30 cellular contexts compared by ENCODE assay signal in the genomic region with DNA sequence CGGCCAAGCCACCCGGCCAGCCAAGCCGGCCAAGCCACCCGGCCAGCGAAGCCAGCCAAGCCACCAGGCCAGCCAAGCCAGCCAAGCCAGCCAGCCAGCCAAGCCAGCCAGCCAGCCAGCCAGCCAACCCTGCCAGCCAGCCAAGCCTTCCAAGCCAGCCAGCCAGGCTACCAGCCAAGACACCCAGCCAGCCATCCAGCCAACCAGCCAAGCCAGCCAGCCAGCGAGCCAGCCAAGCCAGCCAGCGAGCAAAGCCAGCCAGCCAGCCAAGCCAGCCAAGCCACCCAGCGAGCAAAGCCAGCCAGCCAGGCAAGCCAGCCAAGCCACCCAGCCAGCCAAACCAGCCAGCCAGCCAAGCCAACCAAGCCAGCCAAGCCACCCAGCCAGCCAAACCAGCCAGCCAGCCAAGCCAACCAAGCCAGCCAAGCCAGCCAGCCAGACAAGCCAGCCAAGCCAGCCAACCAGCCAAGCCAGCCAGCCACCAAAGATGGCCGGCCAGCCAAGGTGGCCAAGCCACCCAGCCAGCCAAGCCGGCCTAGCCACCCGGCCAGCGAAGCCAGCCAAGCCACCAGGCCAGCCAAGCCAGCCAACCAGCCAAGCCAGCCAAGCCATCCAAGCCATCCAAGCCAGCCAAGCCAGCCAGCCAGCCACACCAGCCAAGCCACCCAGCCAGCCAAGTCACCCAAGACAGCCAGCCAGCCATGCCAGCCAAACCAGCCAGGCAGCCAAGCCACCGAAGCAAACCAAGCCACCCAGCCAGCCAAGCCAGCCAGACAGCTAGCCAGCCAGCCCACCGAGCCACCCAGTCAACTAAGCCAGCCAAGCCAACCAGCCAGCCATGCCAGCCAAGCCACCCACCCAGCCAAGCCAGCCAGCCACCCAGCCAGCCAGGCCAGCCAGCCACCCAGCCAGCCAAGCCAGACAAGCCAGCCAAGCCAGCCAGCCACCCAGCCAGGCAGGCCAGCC. TPM values are rescaled to one million over a fixed set of nuclear protein-coding genes. Genes with fewer than 3 reads are reported as not detected.
"Had no signal": no experiment of that assay in that cellular context is flagged by ENCODE, and none has a peak within 500 bp of the region (broad histone marks: within the 10 kb centered on the region; RNA-seq: fewer than 3 reads in every experiment).

No MANE protein-coding gene starts in this region.

- H3K9me3 Mint-ChIP-seq: activated B cell treated with CpG ODN at 0.5 μM for 24 hours, IgD-negative memory B cell, T-cell had no signal

- ATAC-seq: T-cell had no signal

- H3K4me2 ChIP-seq: KMS-11 had no signal

- H3K4me3 Mint-ChIP-seq: activated B cell treated with CpG ODN at 0.5 μM for 24 hours; activated CD4-positive, alpha-beta memory T cell treated with anti-CD3 and anti-CD28 coated beads, Interleukin-2, amount 10 ng/mL, durations not matched to agents 7 days and 5 days; activated naive CD4-positive, alpha-beta T cell treated with anti-CD3 and anti-CD28 coated beads for 36 hours; activated naive CD8-positive, alpha-beta T cell; brain; IgD-negative memory B cell; T-cell had no signal

- H3K36me3 ChIP-seq: Peyer's patch had no signal

- H3K9ac ChIP-seq: KMS-11 had no signal

- H3K27ac Mint-ChIP-seq: activated B cell treated with CpG ODN at 0.5 μM for 24 hours; activated CD4-positive, alpha-beta memory T cell treated with anti-CD3 and anti-CD28 coated beads, Interleukin-2, amount 10 ng/mL, durations not matched to agents 7 days and 5 days; activated naive CD4-positive, alpha-beta T cell treated with anti-CD3 and anti-CD28 coated beads for 36 hours; activated naive CD8-positive, alpha-beta T cell; brain; IgD-negative memory B cell; T-cell had no signal

- H3K27me3 ChIP-seq: Peyer's patch had no signal

- H3K4me1 Mint-ChIP-seq: activated B cell treated with CpG ODN at 0.5 μM for 24 hours; activated CD4-positive, alpha-beta memory T cell treated with anti-CD3 and anti-CD28 coated beads, Interleukin-2, amount 10 ng/mL, durations not matched to agents 7 days and 5 days; brain; IgD-negative memory B cell; T-cell had no signal

- FAIRE-seq: astrocyte, TTC549 had no signal

- H3K36me3 Mint-ChIP-seq: activated naive CD8-positive, alpha-beta T cell; brain; IgD-negative memory B cell; T-cell had no signal

- H3K27ac ChIP-seq: KMS-11, Peyer's patch, RWPE1, SK-N-MC had no signal

- H3K9me3 ChIP-seq: Peyer's patch had no signal

- DNase-seq: activated B cell treated with CpG ODN at 0.5 μM for 24 hours; activated CD4-positive, alpha-beta memory T cell treated with anti-CD3 and anti-CD28 coated beads, Interleukin-2, amount 10 ng/mL, durations not matched to agents 7 days and 5 days; activated CD4-positive, alpha-beta T cell treated with anti-CD3 and anti-CD28 coated beads for 1 hour; activated CD4-positive, alpha-beta T cell treated with anti-CD3 and anti-CD28 coated beads, Interleukin-2, amount 50 U/mL, for 1 hour; activated naive CD4-positive, alpha-beta T cell treated with anti-CD3 and anti-CD28 coated beads for 36 hours; activated T-cell treated with anti-CD3 and anti-CD28 coated beads for 4 hours; NCI-H1092; NCI-H1417; NCI-H2029; NCI-H2107; NCI-H2171 treated with DMSO at 0.1 percent for 48 hours; NCI-H226; NCI-H69; NK-92 treated with Interleukin-12 subunit alpha and Interleukin-12 subunit beta, amount 100 ng/mL, for 24 hours; SIG-M5; T-cell; T-helper 2 cell; T1000 had no signal

- H3K27me3 Mint-ChIP-seq: activated B cell treated with CpG ODN at 0.5 μM for 24 hours; activated CD4-positive, alpha-beta memory T cell treated with anti-CD3 and anti-CD28 coated beads, Interleukin-2, amount 10 ng/mL, durations not matched to agents 7 days and 5 days; activated naive CD8-positive, alpha-beta T cell; brain; IgD-negative memory B cell; T-cell had no signal

- H3K4me3 ChIP-seq: Peyer's patch, SK-N-MC had no signal

- H3K4me1 ChIP-seq: Peyer's patch had no signal

RNA-seq across cellular contexts. Expression of a gene that starts 28.8 kb away (rescaled TPM):
- total RNA-seq: activated B cell treated with CpG ODN at 0.5 μM for 24 hours; activated CD4-positive, alpha-beta memory T cell treated with anti-CD3 and anti-CD28 coated beads, Interleukin-2, amount 10 ng/mL, durations not matched to agents 7 days and 5 days; activated CD8-positive, alpha-beta memory T cell treated with anti-CD3 and anti-CD28 coated beads for 36 hours; activated naive CD4-positive, alpha-beta T cell treated with anti-CD3 and anti-CD28 coated beads for 36 hours; astrocyte; MCF 10A; NCI-H460; Peyer's patch; T-cell had no signal
- polyA plus RNA-seq: IgD-negative memory B cell had no signal
